In genomic region chr10:132925071-132925561, GRCh38 we compare ENCODE assay signal across 17 cellular contexts. TPM values are rescaled to one million over a fixed set of nuclear protein-coding genes. Genes with fewer than 3 reads are reported as not detected.
DNase-seq lines count a peak whose midpoint lies in the region; FAIRE-seq and TF ChIP-seq lines count a peak whose summit lies in the region.
"Had no signal": no experiment of that assay in that cellular context is flagged by ENCODE, and none has a peak within 500 bp of the region (broad histone marks: within the 10 kb centered on the region; RNA-seq: fewer than 3 reads in every experiment).

No MANE protein-coding gene starts in this region.

- peak overlapping the region; percentile 22 for H2BK12ac ChIP-seq in neuronal stem cell (ENCODE audit: low read length)

- H3K36me3 ChIP-seq in kidney (ENCODE audit: control insufficient read depth in 1 of 2, insufficient read depth in 2 of 2, low read length in 2 of 2): no peaks in the 10 kb centered on the region
- H3K36me3 ChIP-seq in neuronal stem cell (replicated peaks in 1 of 2; ENCODE audit: control insufficient read depth in 2 of 2, insufficient read depth in 2 of 2, low read length in 2 of 2): peaks cover 0 to 1% of the 10 kb centered on the region in 2 donors
- H3K36me3 ChIP-seq: BLaER1 had no signal

- FAIRE-seq in kidney (lab: Jason Lieb, UNC): no peak
- FAIRE-seq: GM19239 had no signal

- no peaks in the 10 kb centered on the region for H3K4me1 Mint-ChIP-seq in CD14-positive monocyte
- H3K4me1 Mint-ChIP-seq: CD4-positive, CD25-positive, alpha-beta regulatory T cell had no signal

- no peak overlapping the region for H3K4ac ChIP-seq in neuronal stem cell (ENCODE audit: low read length)

- H3K36me3 Mint-ChIP-seq in CD14-positive monocyte: no peaks in the 10 kb centered on the region
- H3K36me3 Mint-ChIP-seq: CD4-positive, CD25-positive, alpha-beta regulatory T cell had no signal

- H4K8ac ChIP-seq in neuronal stem cell (ENCODE audit: low read depth, low read length): no peak overlapping the region

- TF ChIP-seq CTCF in CD14-positive monocyte (IDR thresholded peaks at IDR 0.05) (no peak), kidney (IDR thresholded peaks at IDR 0.05; ENCODE audit: borderline replicate concordance, extremely low read depth, insufficient read depth) (no peak)

- no peak overlapping the region for H2BK120ac ChIP-seq in neuronal stem cell (ENCODE audit: low read depth, low read length)

- H3K4me3 ChIP-seq in kidney (ENCODE audit: low read length in 2 of 2): no peak overlapping the region
- H3K4me3 ChIP-seq in neuronal stem cell (ENCODE audit: low read length in 2 of 2): peak overlapping the region in 1 of 2 donors; percentile 18
- H3K4me3 ChIP-seq: BLaER1 had no signal

- H3K18ac ChIP-seq in neuronal stem cell (ENCODE audit: low read length): peak overlapping the region; percentile 57

- no peaks in the 10 kb centered on the region for H3K27me3 ChIP-seq in neuronal stem cell (ENCODE audit: control insufficient read depth in 3 of 3, insufficient read depth in 3 of 3, low read depth in 1 of 3, low read length in 3 of 3)

- H3K4me3 Mint-ChIP-seq in CD14-positive monocyte: no peak overlapping the region
- H3K4me3 Mint-ChIP-seq: CD4-positive, CD25-positive, alpha-beta regulatory T cell; H9 had no signal

- H3K4me1 ChIP-seq in kidney (ENCODE audit: control insufficient read depth in 1 of 2, insufficient read depth in 1 of 2, low read depth in 1 of 2, low read length in 2 of 2) (no peaks in the 10 kb centered on the region), neuronal stem cell (ENCODE audit: control insufficient read depth in 2 of 2, insufficient read depth in 1 of 2, low read depth in 1 of 2, low read length in 2 of 2) (no peaks in the 10 kb centered on the region)

- no peak overlapping the region for H4K91ac ChIP-seq in neuronal stem cell (ENCODE audit: low read depth, low read length, poor library complexity)

- no peak overlapping the region for H3K9ac ChIP-seq in kidney (ENCODE audit: low read length in 2 of 2)
- H3K9ac ChIP-seq in neuronal stem cell (ENCODE audit: low read depth, low read length, poor library complexity): no peak overlapping the region
- H3K9ac ChIP-seq: BLaER1 had no signal

- H3K79me1 ChIP-seq in neuronal stem cell (ENCODE audit: low read depth, low read length): no peaks in the 10 kb centered on the region

- no peak overlapping the region for H2BK5ac ChIP-seq in neuronal stem cell (ENCODE audit: low read length)

- no peak overlapping the region for H2AFZ ChIP-seq in neuronal stem cell (ENCODE audit: low read length)

- peaks cover 0 to 4% (median 2%) of the 10 kb centered on the region in 3 donors for H3K27me3 Mint-ChIP-seq in CD14-positive monocyte (ENCODE audit: low read depth in 3 of 3)
- H3K27me3 Mint-ChIP-seq: CD4-positive, CD25-positive, alpha-beta regulatory T cell had no signal

- no peak overlapping the region for H3K23ac ChIP-seq in neuronal stem cell (ENCODE audit: low read depth, low read length, poor library complexity)

- no CpG with 5 or more reads among the region's 24 CpGs for WGBS in neuronal stem cell (ENCODE audit: extremely low coverage in 2 of 2, insufficient read length in 2 of 2, insufficient replicate concordance in 1 of 2), 2 donors

- H3K9me3 ChIP-seq in kidney (ENCODE audit: control insufficient read depth in 1 of 2, low read length in 2 of 2) (no peaks in the 10 kb centered on the region), neuronal stem cell (replicated peaks in 1 of 2; ENCODE audit: control insufficient read depth in 2 of 2, insufficient read depth in 1 of 2, low read depth in 1 of 2, low read length in 2 of 2) (no peaks in the 10 kb centered on the region)
- H3K9me3 ChIP-seq: BLaER1 had no signal

- H3K14ac ChIP-seq in neuronal stem cell (ENCODE audit: low read length): peak overlapping the region; percentile 56

- DNase-seq in activated naive CD4-positive, alpha-beta T cell treated with anti-CD3 and anti-CD28 coated beads, Interleukin-2, amount 50 U/mL, for 16 hours: peak; percentile 7
- no peak for DNase-seq in activated naive CD4-positive, alpha-beta T cell (lab: John Stamatoyannopoulos, UW)
- DNase-seq in CD14-positive monocyte (ENCODE audit: low spot score) (peak; percentile 25), kidney (peak; percentile 51), neuronal stem cell (ENCODE audit: low spot score) (no peak), OCI-M2 (lab: John Stamatoyannopoulos, UW; ENCODE audit: unreplicated experiment) (no peak), pons (ENCODE audit: low spot score) (no peak)
- DNase-seq: 8988T; AML-193; CD4-positive, CD25-positive, alpha-beta regulatory T cell; DMS53; GF-D8; GOT3; H9 had no signal

- H3K27ac ChIP-seq in kidney (ENCODE audit: low read depth in 2 of 2, low read length in 2 of 2) (no peak overlapping the region), neuronal stem cell (replicated peaks; ENCODE audit: low read length) (no peak overlapping the region)
- H3K27ac ChIP-seq: BLaER1 had no signal

- no peak overlapping the region for H3K27ac Mint-ChIP-seq in CD14-positive monocyte
- H3K27ac Mint-ChIP-seq: CD4-positive, CD25-positive, alpha-beta regulatory T cell had no signal

- peak overlapping the region; percentile 46 for H2AK5ac ChIP-seq in neuronal stem cell (ENCODE audit: low read depth, low read length)

- no peak overlapping the region for H2BK15ac ChIP-seq in neuronal stem cell (ENCODE audit: low read length)

- intact Hi-C loops in CD14-positive monocyte (cut with micrococcal nuclease) (no loop called here), kidney (cut with DNase I) (no loop called here)

- no peaks in the 10 kb centered on the region for H3K9me3 Mint-ChIP-seq in CD14-positive monocyte
- H3K9me3 Mint-ChIP-seq: CD4-positive, CD25-positive, alpha-beta regulatory T cell; H9 had no signal

- H3K4me2 ChIP-seq in neuronal stem cell (ENCODE audit: insufficient read depth, low read length, poor library complexity, severe bottlenecking): no peak overlapping the region
- H3K4me2 ChIP-seq: BLaER1 had no signal

RNA-seq across cellular contexts. Expression of gene CFAP46, which starts 17.3 kb away (rescaled TPM):
- polyA plus RNA-seq in CD14-positive monocyte (not detected), kidney (ENCODE audit: insufficient read depth, low read depth, low replicate concordance) (3.8 TPM)
- total RNA-seq in kidney: 8.3 TPM
- polyA plus RNA-seq in neuronal stem cell (2013, experiment 1 of 2): 1.5 TPM
- polyA plus RNA-seq in neuronal stem cell (2013, experiment 2 of 2): 1.4 TPM
- total RNA-seq: CD4-positive, CD25-positive, alpha-beta regulatory T cell; HT-29 had no signal
- polyA plus RNA-seq: CD4-positive, CD25-positive, alpha-beta regulatory T cell had no signal

Comparison
In these comparisons a context has a peak if more than half of its experiments do, and no peak if none do; other contexts are left out.
1. DNase-seq: peak in activated naive CD4-positive, alpha-beta T cell treated with anti-CD3 and anti-CD28 coated beads, Interleukin-2, amount 50 U/mL, for 16 hours (single experiment), CD14-positive monocyte (single experiment) and kidney (single experiment); none in activated naive CD4-positive, alpha-beta T cell (0 of 4), neuronal stem cell (single experiment), OCI-M2 (single experiment) and pons (single experiment).